Comparison of ENCODE assay signal across 14 cellular contexts in the genomic region with DNA sequence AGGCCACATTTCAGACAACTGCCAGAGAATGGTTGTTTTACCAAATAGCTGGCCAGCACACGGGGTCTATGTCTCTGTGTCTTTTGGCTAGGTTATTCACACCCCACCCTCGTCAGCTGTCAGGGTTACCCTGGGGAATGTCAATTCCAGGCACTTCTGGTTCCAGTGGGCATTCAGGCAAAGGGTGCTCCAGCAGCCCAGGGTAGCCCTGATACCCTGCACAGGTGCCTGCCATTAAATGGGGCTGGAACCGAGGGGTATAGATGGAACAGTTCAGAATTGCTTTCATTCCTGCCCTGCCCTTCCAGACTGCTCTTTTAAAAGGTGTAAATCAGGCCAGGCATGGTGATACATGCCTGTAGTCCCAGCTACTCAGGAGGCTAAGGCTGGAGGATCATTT. TPM values are rescaled to one million over a fixed set of nuclear protein-coding genes. Genes with fewer than 3 reads are reported as not detected.
DNase-seq lines count a peak whose midpoint lies in the region; ATAC-seq and TF ChIP-seq lines count a peak whose summit lies in the region.
"Had no signal": no experiment of that assay in that cellular context is flagged by ENCODE, and none has a peak within 500 bp of the region (broad histone marks: within the 10 kb centered on the region; RNA-seq: fewer than 3 reads in every experiment).

No MANE protein-coding gene starts in this region.

- H3K4me1 ChIP-seq in BLaER1 treated with 17β-estradiol and CSF1 and Interleukin-3, amounts not matched to agents 10 nM and 100 nM, result peaks cover 27 to 41% (median 31%) of the 10 kb centered on the region in 10 experiments
- H3K4me1 ChIP-seq in neural progenitor cell, result peaks cover 15% of the 10 kb centered on the region

- H3F3A ChIP-seq in neural progenitor cell (ENCODE audit: low read depth), result peaks cover 27% of the 10 kb centered on the region

- H3K9me3 ChIP-seq in BLaER1 treated with 17β-estradiol and CSF1 and Interleukin-3, amounts not matched to agents 10 nM and 100 nM (replicated peaks in 1 of 11), result no peaks in the 10 kb centered on the region
- H3K9me3 ChIP-seq in neural progenitor cell (ENCODE audit: low read depth), result no peaks in the 10 kb centered on the region

- DNase-seq in HL-60 (ENCODE audit: low read depth in 1 of 2, low spot score in 1 of 2) (no peak), neural progenitor cell (ENCODE audit: low spot score) (no peak), medulla oblongata (ENCODE audit: extremely low spot score) (no peak)
- DNase-seq: Calu3; CD4-positive, alpha-beta memory T cell; COR-L47; DMS53; DMS79 treated with DMSO at 0.1 percent for 48 hours; GM23248; H7; HCEC 1CT had no signal

- no peak for TF ChIP-seq CTCF in HL-60 (IDR thresholded peaks at IDR 0.05; ENCODE audit: insufficient read depth, low read length)
- no peak for TF ChIP-seq CTCF in neural progenitor cell (IDR thresholded peaks at IDR 0.05)

- H3K4me3 Mint-ChIP-seq in neural progenitor cell, result no peak overlapping the region
- H3K4me3 Mint-ChIP-seq: CD4-positive, alpha-beta memory T cell had no signal

- ATAC-seq in GM21447 (IDR thresholded peaks at IDR 0.05; ENCODE audit: unreplicated experiment), result no peak
- no peak for ATAC-seq in HG03175 (IDR thresholded peaks at IDR 0.05; ENCODE audit: unreplicated experiment)

- H3K36me3 Mint-ChIP-seq in neural progenitor cell, result no peaks in the 10 kb centered on the region
- H3K36me3 Mint-ChIP-seq: CD4-positive, alpha-beta memory T cell had no signal

- H3K36me3 ChIP-seq in BLaER1 treated with 17β-estradiol and CSF1 and Interleukin-3, amounts not matched to agents 10 nM and 100 nM, result no peaks in the 10 kb centered on the region
- no peaks in the 10 kb centered on the region for H3K36me3 ChIP-seq in neural progenitor cell

- H3K27me3 ChIP-seq in BLaER1 treated with 17β-estradiol and CSF1 and Interleukin-3, amounts not matched to agents 10 nM and 100 nM, result no peaks in the 10 kb centered on the region
- H3K27me3 ChIP-seq in HL-60 (ENCODE audit: insufficient read depth, poor library complexity, severe bottlenecking), result no peaks in the 10 kb centered on the region
- H3K27me3 ChIP-seq in neural progenitor cell, result peaks cover 41% of the 10 kb centered on the region

- H3K4me3 ChIP-seq in BLaER1 treated with 17β-estradiol and CSF1 and Interleukin-3, amounts not matched to agents 10 nM and 100 nM, result no peak overlapping the region
- H3K4me3 ChIP-seq in HL-60 (replicated peaks; ENCODE audit: insufficient read depth, low read length) (no peak overlapping the region), neural progenitor cell (no peak overlapping the region)
- H3K4me3 ChIP-seq: GM23248 had no signal

- H3K27ac Mint-ChIP-seq in neural progenitor cell, result peak overlapping the region; percentile 33
- H3K27ac Mint-ChIP-seq: CD4-positive, alpha-beta memory T cell had no signal

- peaks cover 27% of the 10 kb centered on the region for H3K4me1 Mint-ChIP-seq in neural progenitor cell

- H2AFZ ChIP-seq in neural progenitor cell (replicated peaks), result no peak overlapping the region
- H2AFZ ChIP-seq: GM23248 had no signal

- H3K79me2 ChIP-seq in neural progenitor cell (ENCODE audit: low read depth), result no peaks in the 10 kb centered on the region

- H3K4me2 ChIP-seq in BLaER1 treated with 17β-estradiol and CSF1 and Interleukin-3, amounts not matched to agents 10 nM and 100 nM, result peak overlapping the region; percentile 49 to 86 (median 74); a peak in 20 of 22 replicates
- H3K4me2 ChIP-seq in neural progenitor cell, result no peak overlapping the region

- H3K27ac ChIP-seq in BLaER1 treated with 17β-estradiol and CSF1 and Interleukin-3, amounts not matched to agents 10 nM and 100 nM, result peak overlapping the region in 9 of 11 experiments; percentile 38 to 81 (median 73); a peak in 16 of 22 replicates
- H3K27ac ChIP-seq in HL-60 (replicated peaks), result peak overlapping the region; percentile 56
- H3K27ac ChIP-seq in neural progenitor cell, result no peak overlapping the region
- H3K27ac ChIP-seq: GM23248 had no signal

- H3K9ac ChIP-seq in BLaER1 treated with 17β-estradiol and CSF1 and Interleukin-3, amounts not matched to agents 10 nM and 100 nM, result 0 out of 22 replicates have a peak overlapping the region, but pooled peaks of 3 of the 11 experiments have one; percentile 46 to 63 (median 50)
- H3K9ac ChIP-seq in neural progenitor cell, result no peak overlapping the region
- H3K9ac ChIP-seq: GM23248 had no signal

- no peaks in the 10 kb centered on the region for H3K9me3 Mint-ChIP-seq in neural progenitor cell
- H3K9me3 Mint-ChIP-seq: CD4-positive, alpha-beta memory T cell had no signal

- no peaks in the 10 kb centered on the region; a peak in 1 of 22 replicates for H4K20me1 ChIP-seq in BLaER1 treated with 17β-estradiol and CSF1 and Interleukin-3, amounts not matched to agents 10 nM and 100 nM
- H4K20me1 ChIP-seq in neural progenitor cell (ENCODE audit: low read depth), result no peaks in the 10 kb centered on the region

- H3K27me3 Mint-ChIP-seq in neural progenitor cell (ENCODE audit: insufficient read depth, low read depth), result peaks cover 7% of the 10 kb centered on the region

RNA-seq across cellular contexts. Expression of a gene that starts 43.2 kb away (rescaled TPM):
- total RNA-seq in neural progenitor cell (ENCODE audit: low replicate concordance), result 28.2 and 66.9 TPM in 2 replicates

RNA-seq across cellular contexts. Expression of a gene that starts 49.1 kb away (rescaled TPM):
- 123 and 125 TPM in 2 replicates for total RNA-seq in neural progenitor cell (ENCODE audit: low replicate concordance)

RNA-seq across cellular contexts. Expression of a gene that starts 49.2 kb away (rescaled TPM):
- total RNA-seq in neural progenitor cell (ENCODE audit: low replicate concordance), result 18.1 and 35.0 TPM in 2 replicates
